26 cellular contexts compared by ENCODE assay signal in genomic region chr20:41668057-41668749, GRCh38. TPM values are rescaled to one million over a fixed set of nuclear protein-coding genes. Genes with fewer than 3 reads are reported as not detected.
DNase-seq lines count a peak whose midpoint lies in the region; ATAC-seq, FAIRE-seq and TF ChIP-seq lines count a peak whose summit lies in the region.
"Had no signal": no experiment of that assay in that cellular context is flagged by ENCODE, and none has a peak within 500 bp of the region (broad histone marks: within the 10 kb centered on the region; RNA-seq: fewer than 3 reads in every experiment).

No MANE protein-coding gene starts in this region.

- POLR2A ChIA-PET in A549 (lab: Yijun Ruan, JAX): no interaction called here

- no peak for TF ChIP-seq CTCF in A549 (IDR thresholded peaks at IDR 0.05)

- TF ChIP-seq POLR2A in A549 (IDR thresholded peaks at IDR 0.05; ENCODE audit: low read length): no peak

- no peak overlapping the region for H3K4me2 ChIP-seq in A549

- WGBS in A549 (ENCODE audit: missing lambda C conversion rate): 81% methylated on average over 1 of the region's 1 CpG

- H3K4me3 ChIP-seq in A549: no peak overlapping the region
- H3K4me3 ChIP-seq: BLaER1 treated with 17β-estradiol and CSF1 and Interleukin-3, amounts not matched to agents 10 nM and 100 nM; GM12878 had no signal

- no peak for FAIRE-seq in A549 (lab: Jason Lieb, UNC)
- FAIRE-seq in HTR-8/SVneo (lab: Jason Lieb, UNC): peak; percentile 38
- FAIRE-seq: A204.1, D721Med, GM12878, GM12892, GM18507 had no signal

- no peak for TF ChIP-seq EP300 in A549 (IDR thresholded peaks at IDR 0.05)
- no peak for TF ChIP-seq EP300 in Ishikawa (IDR thresholded peaks at IDR 0.05; ENCODE audit: borderline replicate concordance)

- TF ChIP-seq RAD21 in A549 (conservative IDR thresholded peaks at IDR 0.05 in 1 of 2, IDR thresholded peaks at IDR 0.05 in 1 of 2): no peak
- TF ChIP-seq RAD21 in Ishikawa (IDR thresholded peaks at IDR 0.05; ENCODE audit: low read depth): no peak

- H3K9me3 ChIP-seq in A549: no peaks in the 10 kb centered on the region
- H3K9me3 ChIP-seq: Caco-2 had no signal

- CTCF ChIA-PET in A549 (lab: Yijun Ruan, JAX): no interaction called here

- H3K27ac ChIP-seq in A549: no peak overlapping the region
- H3K27ac ChIP-seq: BLaER1 treated with 17β-estradiol and CSF1 and Interleukin-3, amounts not matched to agents 10 nM and 100 nM; C4-2B had no signal

- ATAC-seq in A549: no peak
- no peak for ATAC-seq in HG02588 (IDR thresholded peaks at IDR 0.05; ENCODE audit: unreplicated experiment)
- ATAC-seq: CD8-positive, alpha-beta T cell; GM12878 had no signal

- H3K4me1 ChIP-seq in A549: peaks cover 11% of the 10 kb centered on the region
- H3K4me1 ChIP-seq: Caco-2 had no signal

- no peak for DNase-seq in A549 (ENCODE audit: low read depth in 1 of 2, low spot score in 1 of 2)
- DNase-seq in HTR-8/SVneo (ENCODE audit: insufficient read length, low spot score): no peak
- DNase-seq in DMS 273 (lab: John Stamatoyannopoulos, UW; ENCODE audit: unreplicated experiment): no peak
- DNase-seq in NCI-H1105 treated with DMSO at 0.1 percent for 48 hours (lab: John Stamatoyannopoulos, UW): no peak
- DNase-seq: 8988T; AML-193; Caco-2; Calu3; CD4-positive, alpha-beta T cell; CD8-positive, alpha-beta T cell; DMS 273 treated with DMSO at 0.1 percent for 48 hours; DMS153; DMS53; DMS79; DND-41; EL; GDM1 had no signal

TF ChIP-seq in A549, 52 proteins besides CTCF, POLR2A, EP300 and RAD21:
- TF ChIP-seq SREBF2 (IDR thresholded peaks at IDR 0.05) (no peak), USF2 (IDR thresholded peaks at IDR 0.05) (peak; percentile 10; the same call in 1 of the 2 replicates)

TF ChIP-seq in Ishikawa, 13 proteins besides CTCF, POLR2A, EP300 and RAD21:
- TF ChIP-seq USF1 (IDR thresholded peaks at IDR 0.05): 0 out of 2 replicates have a peak, but pooled peaks have one; percentile 40
- TF ChIP-seq TAF1 (IDR thresholded peaks at IDR 0.05; ENCODE audit: low read depth): no peak

RNA-seq across cellular contexts. Expression of gene CHD6, which starts 50.0 kb away (rescaled TPM):
- polyA plus RNA-seq in A549 (2011; rRNA removed) (20.7 and 22.6 TPM in 2 replicates), A549 (2017; fragmentation: RNase III; extraction: RNeasy Plus Mini Kit Qiagen cat#74134 plus additional on column Dnase treatment) (7.6 to 8.2 TPM (median 8.0 TPM) in 3 replicates)
- polyA plus RNA-seq in A549 (2012; cell fraction: cytosol; rRNA removed): 3.6 and 4.1 TPM in 2 replicates
- 9.4 and 11.1 TPM in 2 replicates for polyA plus RNA-seq in A549 (2012; cell fraction: nucleus; rRNA removed)
- 37.7 and 46.6 TPM in 2 replicates for polyA minus RNA-seq in A549 (2011; rRNA and poly(A)+ RNA removed)
